ENCODE assay signal across 1 cellular context in the genomic region with DNA sequence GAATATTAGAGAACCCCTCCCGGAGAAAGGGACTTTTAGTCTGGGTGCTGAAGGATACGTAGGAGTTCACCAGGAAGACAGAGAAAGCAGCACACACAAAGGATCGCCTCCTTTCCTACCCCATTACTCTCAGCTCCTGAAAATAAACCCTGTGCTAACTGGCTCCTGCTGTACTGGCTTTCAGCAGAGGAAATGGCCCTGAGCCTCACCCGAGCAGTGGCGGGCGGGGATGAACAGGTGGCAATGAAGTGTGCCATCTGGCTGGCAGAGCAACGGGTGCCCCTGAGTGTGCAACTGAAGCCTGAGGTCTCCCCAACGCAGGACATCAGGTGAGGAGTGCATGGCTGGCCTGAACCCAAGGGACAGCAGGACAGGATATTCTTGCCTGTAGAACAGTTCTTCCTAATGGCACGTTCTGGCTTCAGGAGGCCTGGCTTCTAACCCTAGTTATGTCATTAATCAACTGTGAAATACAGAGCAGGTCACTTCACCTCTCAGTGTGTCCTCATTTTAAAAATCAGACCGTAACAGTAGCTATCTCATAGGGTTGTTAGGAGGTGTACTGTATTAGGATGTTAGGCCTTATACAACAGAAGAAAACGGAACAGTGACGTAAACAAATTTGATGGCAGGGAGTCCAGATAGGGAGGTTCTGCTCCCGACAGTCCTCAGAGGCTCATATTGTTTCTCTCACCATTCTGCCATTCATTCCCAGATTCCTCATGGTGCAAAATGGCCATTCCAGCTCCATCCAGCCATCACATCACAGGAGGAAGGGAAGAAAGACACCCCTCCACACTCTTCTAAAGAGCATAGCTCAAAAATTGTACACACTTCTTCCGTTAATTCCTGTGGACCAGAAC.
TF ChIP-seq lines count a peak whose summit lies in the region.

No MANE protein-coding gene starts in this region.

TF ChIP-seq in WTC11, 78 proteins besides CTCF, POLR2A, EP300 and RAD21 (continued from another document):
- TF ChIP-seq, protein P1, sequence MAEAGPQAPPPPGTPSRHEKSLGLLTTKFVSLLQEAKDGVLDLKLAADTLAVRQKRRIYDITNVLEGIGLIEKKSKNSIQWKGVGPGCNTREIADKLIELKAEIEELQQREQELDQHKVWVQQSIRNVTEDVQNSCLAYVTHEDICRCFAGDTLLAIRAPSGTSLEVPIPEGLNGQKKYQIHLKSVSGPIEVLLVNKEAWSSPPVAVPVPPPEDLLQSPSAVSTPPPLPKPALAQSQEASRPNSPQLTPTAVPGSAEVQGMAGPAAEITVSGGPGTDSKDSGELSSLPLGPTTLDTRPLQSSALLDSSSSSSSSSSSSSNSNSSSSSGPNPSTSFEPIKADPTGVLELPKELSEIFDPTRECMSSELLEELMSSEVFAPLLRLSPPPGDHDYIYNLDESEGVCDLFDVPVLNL (CRISPR knock-in tag; IDR thresholded peaks at IDR 0.05; ENCODE audit: borderline replicate concordance, low read depth) = no peak
- no peak for TF ChIP-seq FOXK1 (CRISPR knock-in tag; IDR thresholded peaks at IDR 0.05)
